In genomic region chr12:111775205-111776193, GRCh38 we compare ENCODE assay signal across 1 cellular context.
A peak's percentile ranks its signal among the peaks of the same experiment; 100 is the strongest.
TF ChIP-seq lines count a peak whose summit lies in the region.

No MANE protein-coding gene starts in this region.

TF ChIP-seq in K562, 482 proteins besides CTCF, POLR2A, EP300 and RAD21 (continued from another document and continues in another):
- no peak for TF ChIP-seq TRIM25 (IDR thresholded peaks at IDR 0.05; ENCODE audit: borderline replicate concordance)
- no peak for TF ChIP-seq DNMT1 (IDR thresholded peaks at IDR 0.05)
- TF ChIP-seq BDP1 (IDR thresholded peaks at IDR 0.05; ENCODE audit: insufficient read depth, insufficient read length): no peak
- peak; percentile 62 for TF ChIP-seq MTA3 (IDR thresholded peaks at IDR 0.05; ENCODE audit: borderline replicate concordance)
- TF ChIP-seq CBFB (CRISPR knock-in tag; IDR thresholded peaks at IDR 0.05): no peak
- no peak for TF ChIP-seq BCL6 (CRISPR knock-in tag; IDR thresholded peaks at IDR 0.05)
- TF ChIP-seq ATF4 (CRISPR knock-in tag; IDR thresholded peaks at IDR 0.05): 0 out of 2 replicates have a peak, but pooled peaks have one; percentile 7
- no peak for TF ChIP-seq POLR2AphosphoS2 (IDR thresholded peaks at IDR 0.05; ENCODE audit: low read length)
- TF ChIP-seq CREB3 (tag; conservative IDR thresholded peaks at IDR 0.05; ENCODE audit: low read depth): no peak; the same call in 1 of the 2 replicates
- peak in 1 of 2 experiments; percentile 28; a peak in 1 of 4 replicates for TF ChIP-seq NONO (IDR thresholded peaks at IDR 0.05; ENCODE audit: low read depth in 2 of 2, low read length in 1 of 2)
- no peak for TF ChIP-seq DIDO1 (tag; IDR thresholded peaks at IDR 0.05; ENCODE audit: low read depth)
- no peak for TF ChIP-seq ARID2 (IDR thresholded peaks at IDR 0.05)
- no peak for TF ChIP-seq PRDM10 (IDR thresholded peaks at IDR 0.05; ENCODE audit: partially characterized antibody)
- peak; percentile 41 for TF ChIP-seq TAL1 (IDR thresholded peaks at IDR 0.05)
- no peak for TF ChIP-seq THRAP3 (IDR thresholded peaks at IDR 0.05; ENCODE audit: borderline replicate concordance)
- no peak for TF ChIP-seq ZNF253 (CRISPR knock-in tag; conservative IDR thresholded peaks at IDR 0.05)
- TF ChIP-seq ZNF280A (IDR thresholded peaks at IDR 0.05; ENCODE audit: low read depth, partially characterized antibody): no peak
- TF ChIP-seq ZNF445 (CRISPR knock-in tag; IDR thresholded peaks at IDR 0.05; ENCODE audit: low read depth): no peak
- peak; percentile 74 for TF ChIP-seq VEZF1 (CRISPR knock-in tag; IDR thresholded peaks at IDR 0.05)
- TF ChIP-seq KLF6 (CRISPR knock-in tag; IDR thresholded peaks at IDR 0.05; ENCODE audit: borderline replicate concordance): no peak
- TF ChIP-seq MECOM (CRISPR knock-in tag; IDR thresholded peaks at IDR 0.05): no peak
- TF ChIP-seq CAMTA2 (CRISPR knock-in tag; conservative IDR thresholded peaks at IDR 0.05): no peak
- no peak for TF ChIP-seq FOXP1 (CRISPR knock-in tag; IDR thresholded peaks at IDR 0.05)
- no peak for TF ChIP-seq TFAM (CRISPR knock-in tag; conservative IDR thresholded peaks at IDR 0.05)
- no peak for TF ChIP-seq CCNT2 (IDR thresholded peaks at IDR 0.05; ENCODE audit: borderline replicate concordance, extremely low read depth, insufficient read length, low read depth, low read length)
- TF ChIP-seq ZNF212 (CRISPR knock-in tag; IDR thresholded peaks at IDR 0.05): no peak
- 0 out of 4 replicates have a peak, but pooled peaks of 1 of the 2 experiments have one; percentile 71 for TF ChIP-seq ARNT (IDR thresholded peaks at IDR 0.05)
- TF ChIP-seq SRF (CRISPR knock-in tag; IDR thresholded peaks at IDR 0.05): no peak
- no peak for TF ChIP-seq SMAD1 (IDR thresholded peaks at IDR 0.05; ENCODE audit: low read depth, low read length, partially characterized antibody)
- TF ChIP-seq ZBTB7A (IDR thresholded peaks at IDR 0.05; ENCODE audit: borderline replicate concordance, control insufficient read depth, low read depth, low read length): peak; percentile 29; the same call in 1 of the 2 replicates
- TF ChIP-seq BMI1 (IDR thresholded peaks at IDR 0.05; ENCODE audit: low read length): no peak
- TF ChIP-seq FOXP4 (CRISPR knock-in tag; IDR thresholded peaks at IDR 0.05; ENCODE audit: borderline replicate concordance): no peak
- no peak for TF ChIP-seq XRCC4 (IDR thresholded peaks at IDR 0.05; ENCODE audit: extremely low read depth, insufficient read depth, insufficient read length)
- no peak for TF ChIP-seq NRF1 (conservative IDR thresholded peaks at IDR 0.05 in 1 of 2, IDR thresholded peaks at IDR 0.05 in 1 of 2)
- TF ChIP-seq CTBP1 (IDR thresholded peaks at IDR 0.05; ENCODE audit: borderline replicate concordance): peak; percentile 69
- TF ChIP-seq DLX4 (CRISPR knock-in tag; IDR thresholded peaks at IDR 0.05): no peak
- TF ChIP-seq LARP7 (IDR thresholded peaks at IDR 0.05): no peak
- no peak for TF ChIP-seq BRF1 (IDR thresholded peaks at IDR 0.05; ENCODE audit: borderline replicate concordance, extremely low read depth, insufficient read length)
- peak; percentile 26; the same call in 1 of the 2 replicates for TF ChIP-seq FOXM1 (IDR thresholded peaks at IDR 0.05; ENCODE audit: low read depth)
- TF ChIP-seq FOXM1 (CRISPR knock-in tag; IDR thresholded peaks at IDR 0.05; ENCODE audit: low read depth): no peak
- TF ChIP-seq ZC3H8 (IDR thresholded peaks at IDR 0.05): no peak
- no peak for TF ChIP-seq GABPB1 (CRISPR knock-in tag; IDR thresholded peaks at IDR 0.05)
- TF ChIP-seq U2AF1 (optimal IDR thresholded peaks at IDR 0.05; ENCODE audit: low read depth, low read length): no peak
- TF ChIP-seq MEF2A (IDR thresholded peaks at IDR 0.05; ENCODE audit: control insufficient read depth, low read depth, low read length): no peak
- TF ChIP-seq CGGBP1 (CRISPR knock-in tag; IDR thresholded peaks at IDR 0.05): no peak
- TF ChIP-seq ZNF175 (CRISPR knock-in tag; IDR thresholded peaks at IDR 0.05; ENCODE audit: low read depth): no peak
- peak; percentile 89 for TF ChIP-seq SMARCA4 (IDR thresholded peaks at IDR 0.05)
- no peak for TF ChIP-seq U2AF2 (optimal IDR thresholded peaks at IDR 0.05; ENCODE audit: low read depth, low read length)
- no peak for TF ChIP-seq HNRNPUL1 (IDR thresholded peaks at IDR 0.05; ENCODE audit: low read length)
- TF ChIP-seq RB1 (IDR thresholded peaks at IDR 0.05; ENCODE audit: low read depth): no peak
- TF ChIP-seq TCF15 (CRISPR knock-in tag; IDR thresholded peaks at IDR 0.05): no peak
- no peak for TF ChIP-seq HCFC1 (IDR thresholded peaks at IDR 0.05; ENCODE audit: low read depth, low read length)
- TF ChIP-seq MAZ (CRISPR knock-in tag; conservative IDR thresholded peaks at IDR 0.05 in 1 of 2, IDR thresholded peaks at IDR 0.05 in 1 of 2): peak in 1 of 2 experiments; percentile 84; a peak in 3 of 4 replicates
- peak; percentile 81 for TF ChIP-seq ZNF644 (tag; IDR thresholded peaks at IDR 0.05; ENCODE audit: low read depth)
- no peak for TF ChIP-seq ZNF121 (CRISPR knock-in tag; conservative IDR thresholded peaks at IDR 0.05)
- TF ChIP-seq DEAF1 (CRISPR knock-in tag; IDR thresholded peaks at IDR 0.05): no peak
- no peak for TF ChIP-seq FUS (optimal IDR thresholded peaks at IDR 0.05; ENCODE audit: low read depth, low read length)
- TF ChIP-seq ZBTB8A (IDR thresholded peaks at IDR 0.05; ENCODE audit: partially characterized antibody): no peak
